ENCODE assay signal across 7 cellular contexts in the genomic region with DNA sequence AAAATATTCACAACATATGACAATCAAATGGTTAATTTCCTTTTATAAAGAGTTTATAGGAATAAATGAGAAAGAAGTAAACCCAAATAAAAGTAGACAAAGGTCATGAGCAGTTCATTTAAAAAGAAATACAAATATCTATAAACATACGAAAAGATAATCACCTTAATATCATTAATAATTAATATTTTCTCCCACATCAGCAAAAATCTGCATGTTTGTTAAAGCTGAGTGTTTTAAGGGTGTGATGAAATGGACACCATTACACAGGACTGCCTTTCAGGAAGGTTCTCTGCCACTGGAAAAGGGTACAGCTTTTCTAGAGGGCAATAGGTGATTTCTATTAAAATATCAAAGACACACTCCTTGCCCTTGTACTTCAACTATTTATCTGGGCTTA.
"Had no signal": no experiment of that assay in that cellular context is flagged by ENCODE, and none has a peak within 500 bp of the region (broad histone marks: within the 10 kb centered on the region; RNA-seq: fewer than 3 reads in every experiment).

No MANE protein-coding gene starts in this region.

- FAIRE-seq: H1, H54, HTR-8/SVneo had no signal

- ATAC-seq: GM23338 had no signal

- H3K4me3 ChIP-seq: GM23338 had no signal

- H3K4me2 ChIP-seq: GM23338 had no signal

- DNase-seq: H9, HCEC 1CT, KG1 had no signal

- H2AFZ ChIP-seq: GM23338 had no signal
